In genomic region chr4:110055014-110055768, GRCh38 we compare ENCODE assay signal across 8 cellular contexts.
DNase-seq lines count a peak whose midpoint lies in the region; ATAC-seq and TF ChIP-seq lines count a peak whose summit lies in the region.

No MANE protein-coding gene starts in this region.

- CTCF ChIA-PET in activated CD4-positive, alpha-beta T cell treated with anti-CD3 and anti-CD28 coated beads, Interleukin-2, amount 10 ng/mL, durations not matched to agents 7 days and 5 days (lab: Charles Lee): interaction anchor here (0.8 to 1.9 kb wide), 6 partner anchors 9 to 148 kb away, joined by 3 to 5 read pairs (median 3); no protein-coding TSS in a partner anchor

- H3K27ac ChIP-seq in neural progenitor cell: peak overlapping the region; percentile 21
- H3K27ac ChIP-seq in heart right ventricle: no peak overlapping the region
- H3K27ac ChIP-seq in vagina: no peak overlapping the region

- DNase-seq in activated CD4-positive, alpha-beta T cell treated with anti-CD3 and anti-CD28 coated beads, Interleukin-2, amount 10 ng/mL, durations not matched to agents 7 days and 5 days: peak; percentile 12
- no peak for DNase-seq in activated CD4-positive, alpha-beta T cell treated with anti-CD3 and anti-CD28 coated beads, Interleukin-2, amount 50 U/mL, for 4 hours
- DNase-seq in neural progenitor cell (ENCODE audit: low spot score) (peak; percentile 2), heart right ventricle (no peak), NCI-H128 (lab: John Stamatoyannopoulos, UW; ENCODE audit: unreplicated experiment) (no peak), vagina (ENCODE audit: extremely low spot score in 2 of 2) (no peak)

- H3K4me1 ChIP-seq in neural progenitor cell (peaks cover 13% of the 10 kb centered on the region), heart right ventricle (peaks cover 0 to 9% (median 0%) of the 10 kb centered on the region in 9 donors), vagina (no peaks in the 10 kb centered on the region)

- no peaks in the 10 kb centered on the region for H3F3A ChIP-seq in neural progenitor cell (ENCODE audit: low read depth)

- peak; percentile 69 for ATAC-seq in HG02973 (IDR thresholded peaks at IDR 0.05; ENCODE audit: unreplicated experiment)
- ATAC-seq in activated T-helper 17 cell treated with anti-CD3 and anti-CD28 coated beads, Interleukin-2, amount 50 U/mL, for 72 hours (replicated peaks): peak; percentile 83
- ATAC-seq in heart right ventricle: no peak

- H3K4me3 ChIP-seq in neural progenitor cell (no peak overlapping the region), heart right ventricle (no peak overlapping the region), vagina (no peak overlapping the region)

- H3K36me3 ChIP-seq in neural progenitor cell (no peaks in the 10 kb centered on the region), heart right ventricle (no peaks in the 10 kb centered on the region), vagina (no peaks in the 10 kb centered on the region)

- no peak for TF ChIP-seq POLR2A in vagina (IDR thresholded peaks at IDR 0.05)

- H3K9me3 ChIP-seq in neural progenitor cell (ENCODE audit: low read depth) (no peaks in the 10 kb centered on the region), heart right ventricle (no peaks in the 10 kb centered on the region), vagina (no peaks in the 10 kb centered on the region)

- H3K9me3 Mint-ChIP-seq in activated CD4-positive, alpha-beta T cell treated with anti-CD3 and anti-CD28 coated beads, Interleukin-2, amount 10 ng/mL, durations not matched to agents 7 days and 5 days: no peaks in the 10 kb centered on the region
- no peaks in the 10 kb centered on the region for H3K9me3 Mint-ChIP-seq in activated T-helper 17 cell treated with anti-CD3 and anti-CD28 coated beads, Interleukin-2, amount 50 U/mL, for 72 hours
- no peaks in the 10 kb centered on the region for H3K9me3 Mint-ChIP-seq in neural progenitor cell

- H4K20me1 ChIP-seq in neural progenitor cell (ENCODE audit: low read depth): no peaks in the 10 kb centered on the region

- H3K27me3 ChIP-seq in neural progenitor cell (no peaks in the 10 kb centered on the region), heart right ventricle (peaks cover 0 to 4% (median 0%) of the 10 kb centered on the region in 7 donors), vagina (no peaks in the 10 kb centered on the region)

- intact Hi-C loops in heart right ventricle (cut with DNase I) (loop anchor here in 1 of 10 donors (10.0 kb wide), 1 partner anchor 160 kb away; no protein-coding TSS in a partner anchor), vagina (cut with DNase I) (no loop called here)

- H2AFZ ChIP-seq in neural progenitor cell (replicated peaks): no peak overlapping the region

- H3K36me3 Mint-ChIP-seq in activated CD4-positive, alpha-beta T cell treated with anti-CD3 and anti-CD28 coated beads, Interleukin-2, amount 10 ng/mL, durations not matched to agents 7 days and 5 days (ENCODE audit: low read depth): peaks cover 5% of the 10 kb centered on the region
- H3K36me3 Mint-ChIP-seq in activated T-helper 17 cell treated with anti-CD3 and anti-CD28 coated beads, Interleukin-2, amount 50 U/mL, for 72 hours (ENCODE audit: low read depth): peaks cover 5% of the 10 kb centered on the region
- H3K36me3 Mint-ChIP-seq in neural progenitor cell: peaks cover 40% of the 10 kb centered on the region

- H3K4me2 ChIP-seq in neural progenitor cell: no peak overlapping the region

- H3K79me2 ChIP-seq in neural progenitor cell (ENCODE audit: low read depth): no peaks in the 10 kb centered on the region

- H3K27ac Mint-ChIP-seq in activated CD4-positive, alpha-beta T cell treated with anti-CD3 and anti-CD28 coated beads, Interleukin-2, amount 10 ng/mL, durations not matched to agents 7 days and 5 days: no peak overlapping the region
- H3K27ac Mint-ChIP-seq in activated T-helper 17 cell treated with anti-CD3 and anti-CD28 coated beads, Interleukin-2, amount 50 U/mL, for 72 hours: peak overlapping the region; percentile 69
- H3K27ac Mint-ChIP-seq in neural progenitor cell: no peak overlapping the region

- no peaks in the 10 kb centered on the region for H3K27me3 Mint-ChIP-seq in activated CD4-positive, alpha-beta T cell treated with anti-CD3 and anti-CD28 coated beads, Interleukin-2, amount 10 ng/mL, durations not matched to agents 7 days and 5 days
- H3K27me3 Mint-ChIP-seq in activated T-helper 17 cell treated with anti-CD3 and anti-CD28 coated beads, Interleukin-2, amount 50 U/mL, for 72 hours: no peaks in the 10 kb centered on the region
- H3K27me3 Mint-ChIP-seq in neural progenitor cell (ENCODE audit: insufficient read depth, low read depth): no peaks in the 10 kb centered on the region

- TF ChIP-seq CTCF in neural progenitor cell (IDR thresholded peaks at IDR 0.05): no peak
- TF ChIP-seq CTCF in heart right ventricle (IDR thresholded peaks at IDR 0.05): no peak
- no peak for TF ChIP-seq CTCF in vagina (IDR thresholded peaks at IDR 0.05)

- no peak overlapping the region for H3K9ac ChIP-seq in neural progenitor cell

- peaks cover 40% of the 10 kb centered on the region for H3K4me1 Mint-ChIP-seq in activated CD4-positive, alpha-beta T cell treated with anti-CD3 and anti-CD28 coated beads, Interleukin-2, amount 10 ng/mL, durations not matched to agents 7 days and 5 days
- peaks cover 22% of the 10 kb centered on the region for H3K4me1 Mint-ChIP-seq in activated T-helper 17 cell treated with anti-CD3 and anti-CD28 coated beads, Interleukin-2, amount 50 U/mL, for 72 hours
- peaks cover 10% of the 10 kb centered on the region for H3K4me1 Mint-ChIP-seq in neural progenitor cell

- WGBS in heart right ventricle, 2 donors: 78 to 92% methylated on average over 4 of the region's 4 CpGs

- peak overlapping the region; percentile 2 for H3K4me3 Mint-ChIP-seq in activated CD4-positive, alpha-beta T cell treated with anti-CD3 and anti-CD28 coated beads, Interleukin-2, amount 10 ng/mL, durations not matched to agents 7 days and 5 days
- H3K4me3 Mint-ChIP-seq in activated T-helper 17 cell treated with anti-CD3 and anti-CD28 coated beads, Interleukin-2, amount 50 U/mL, for 72 hours: peak overlapping the region; percentile 55
- no peak overlapping the region for H3K4me3 Mint-ChIP-seq in neural progenitor cell

- POLR2A ChIA-PET in activated CD4-positive, alpha-beta T cell treated with anti-CD3 and anti-CD28 coated beads, Interleukin-2, amount 10 ng/mL, durations not matched to agents 7 days and 5 days (lab: Charles Lee): interaction anchor here (0.5 to 0.6 kb wide), 2 partner anchors 140 to 143 kb away, joined by 3 read pairs; no protein-coding TSS in a partner anchor

Comparison
In these comparisons a context has a peak if more than half of its experiments do, and no peak if none do; other contexts are left out.
1. DNase-seq: peak in activated CD4-positive, alpha-beta T cell treated with anti-CD3 and anti-CD28 coated beads, Interleukin-2, amount 10 ng/mL, durations not matched to agents 7 days and 5 days (single experiment) and neural progenitor cell (single experiment); none in activated CD4-positive, alpha-beta T cell treated with anti-CD3 and anti-CD28 coated beads, Interleukin-2, amount 50 U/mL, for 4 hours (0 of 2), heart right ventricle (0 of 2), NCI-H128 (single experiment) and vagina (0 of 2).
2. ATAC-seq: peak in HG02973 (single experiment) and activated T-helper 17 cell treated with anti-CD3 and anti-CD28 coated beads, Interleukin-2, amount 50 U/mL, for 72 hours (single experiment); none in heart right ventricle (0 of 8).